In the genomic region with DNA sequence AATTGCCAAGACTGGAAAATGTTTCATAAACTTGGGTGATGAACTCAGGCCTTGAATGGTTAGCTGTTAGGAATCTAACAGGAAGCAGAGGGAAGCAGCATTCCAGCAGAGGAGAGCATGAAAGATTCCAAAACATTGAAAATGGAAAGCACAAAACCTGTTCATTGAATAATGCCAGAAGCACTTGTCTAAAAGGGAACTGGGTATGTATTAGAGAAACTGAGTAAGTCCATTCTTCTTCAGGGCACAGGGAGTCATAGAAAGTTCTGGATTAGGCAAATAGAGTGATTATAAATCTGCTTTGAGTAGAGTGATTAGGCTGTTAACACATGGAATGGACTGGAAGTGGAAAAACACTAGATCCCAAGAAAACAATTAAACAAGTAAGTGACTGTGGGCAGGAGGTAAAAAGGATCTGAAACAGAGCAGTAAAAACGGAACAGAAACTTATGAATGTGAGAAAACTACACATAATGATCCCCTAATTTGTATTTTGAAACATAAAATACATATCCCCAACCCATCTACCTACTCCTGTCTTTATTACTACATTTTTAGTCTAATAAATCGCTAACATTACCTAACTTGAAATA, we compare ENCODE assay signal across 10 cellular contexts.
DNase-seq lines count a peak whose midpoint lies in the region; ATAC-seq and FAIRE-seq lines count a peak whose summit lies in the region.
"Had no signal": no experiment of that assay in that cellular context is flagged by ENCODE, and none has a peak within 500 bp of the region (broad histone marks: within the 10 kb centered on the region; RNA-seq: fewer than 3 reads in every experiment).

No MANE protein-coding gene starts in this region.

- no peaks in the 10 kb centered on the region for H3K9me3 Mint-ChIP-seq in memory B cell
- H3K9me3 Mint-ChIP-seq in activated CD4-positive, alpha-beta T cell treated with anti-CD3 and anti-CD28 coated beads, Interleukin-2, amount 10 ng/mL, durations not matched to agents 7 days and 5 days = no peaks in the 10 kb centered on the region
- H3K9me3 Mint-ChIP-seq: activated CD4-positive, alpha-beta T cell treated with anti-CD3 and anti-CD28 coated beads, Interleukin-2, amount 10 ng/mL, durations not matched to agents 24 days and 14 days had no signal

- no peak for FAIRE-seq in frontal cortex (lab: Jason Lieb, UNC)
- FAIRE-seq: H1 had no signal

- POLR2A ChIA-PET in activated CD4-positive, alpha-beta T cell treated with anti-CD3 and anti-CD28 coated beads, Interleukin-2, amount 10 ng/mL, durations not matched to agents 7 days and 5 days (lab: Charles Lee) = no interaction called here

- no peak overlapping the region for H3K27ac Mint-ChIP-seq in memory B cell
- H3K27ac Mint-ChIP-seq in activated CD4-positive, alpha-beta T cell treated with anti-CD3 and anti-CD28 coated beads, Interleukin-2, amount 10 ng/mL, durations not matched to agents 7 days and 5 days = no peak overlapping the region
- H3K27ac Mint-ChIP-seq: activated CD4-positive, alpha-beta T cell treated with anti-CD3 and anti-CD28 coated beads, Interleukin-2, amount 10 ng/mL, durations not matched to agents 24 days and 14 days had no signal

- H3K4me1 Mint-ChIP-seq in memory B cell = peaks cover 16% of the 10 kb centered on the region
- H3K4me1 Mint-ChIP-seq in activated CD4-positive, alpha-beta T cell treated with anti-CD3 and anti-CD28 coated beads, Interleukin-2, amount 10 ng/mL, durations not matched to agents 7 days and 5 days = no peaks in the 10 kb centered on the region
- H3K4me1 Mint-ChIP-seq: activated CD4-positive, alpha-beta T cell treated with anti-CD3 and anti-CD28 coated beads, Interleukin-2, amount 10 ng/mL, durations not matched to agents 24 days and 14 days had no signal

- CTCF ChIA-PET in activated CD4-positive, alpha-beta T cell treated with anti-CD3 and anti-CD28 coated beads, Interleukin-2, amount 10 ng/mL, durations not matched to agents 7 days and 5 days (lab: Charles Lee) = interaction anchor here (1.8 kb wide), 1 partner anchor 8 kb away, joined by 3 read pairs; no protein-coding TSS in a partner anchor

- ATAC-seq in GM18907 (IDR thresholded peaks at IDR 0.05; ENCODE audit: unreplicated experiment) (peak; percentile 94), HG02571 (IDR thresholded peaks at IDR 0.05; ENCODE audit: unreplicated experiment) (peak; percentile 95), HG03432 (IDR thresholded peaks at IDR 0.05; ENCODE audit: unreplicated experiment) (peak; percentile 98), memory B cell (ENCODE audit: low read depth) (peak; percentile 90)

- H3K27me3 Mint-ChIP-seq in memory B cell = no peaks in the 10 kb centered on the region
- no peaks in the 10 kb centered on the region for H3K27me3 Mint-ChIP-seq in activated CD4-positive, alpha-beta T cell treated with anti-CD3 and anti-CD28 coated beads, Interleukin-2, amount 10 ng/mL, durations not matched to agents 7 days and 5 days
- H3K27me3 Mint-ChIP-seq: activated CD4-positive, alpha-beta T cell treated with anti-CD3 and anti-CD28 coated beads, Interleukin-2, amount 10 ng/mL, durations not matched to agents 24 days and 14 days had no signal

- H3K36me3 Mint-ChIP-seq in memory B cell = peaks cover 10% of the 10 kb centered on the region
- peaks cover 1% of the 10 kb centered on the region for H3K36me3 Mint-ChIP-seq in activated CD4-positive, alpha-beta T cell treated with anti-CD3 and anti-CD28 coated beads, Interleukin-2, amount 10 ng/mL, durations not matched to agents 7 days and 5 days (ENCODE audit: low read depth)

- peak in 1 of 2 donors; percentile 9 for DNase-seq in memory B cell (ENCODE audit: low spot score in 2 of 2)
- no peak for DNase-seq in DMS 273 treated with DMSO at 0.1 percent for 48 hours (lab: John Stamatoyannopoulos, UW)
- DNase-seq in iPS-NIHi11 (ENCODE audit: low spot score) = no peak
- no peak for DNase-seq in frontal cortex (ENCODE audit: low spot score in 2 of 2)
- no peak for DNase-seq in activated CD4-positive, alpha-beta T cell treated with anti-CD3 and anti-CD28 coated beads, Interleukin-2, amount 10 ng/mL, durations not matched to agents 7 days and 5 days
- DNase-seq: activated CD4-positive, alpha-beta T cell treated with anti-CD3 and anti-CD28 coated beads, Interleukin-2, amount 10 ng/mL, durations not matched to agents 24 days and 14 days had no signal

- no peak overlapping the region for H3K4me3 Mint-ChIP-seq in memory B cell
- no peak overlapping the region for H3K4me3 Mint-ChIP-seq in activated CD4-positive, alpha-beta T cell treated with anti-CD3 and anti-CD28 coated beads, Interleukin-2, amount 10 ng/mL, durations not matched to agents 7 days and 5 days
- H3K4me3 Mint-ChIP-seq: activated CD4-positive, alpha-beta T cell treated with anti-CD3 and anti-CD28 coated beads, Interleukin-2, amount 10 ng/mL, durations not matched to agents 24 days and 14 days had no signal
